ENCODE assay signal across 10 cellular contexts in the genomic region with DNA sequence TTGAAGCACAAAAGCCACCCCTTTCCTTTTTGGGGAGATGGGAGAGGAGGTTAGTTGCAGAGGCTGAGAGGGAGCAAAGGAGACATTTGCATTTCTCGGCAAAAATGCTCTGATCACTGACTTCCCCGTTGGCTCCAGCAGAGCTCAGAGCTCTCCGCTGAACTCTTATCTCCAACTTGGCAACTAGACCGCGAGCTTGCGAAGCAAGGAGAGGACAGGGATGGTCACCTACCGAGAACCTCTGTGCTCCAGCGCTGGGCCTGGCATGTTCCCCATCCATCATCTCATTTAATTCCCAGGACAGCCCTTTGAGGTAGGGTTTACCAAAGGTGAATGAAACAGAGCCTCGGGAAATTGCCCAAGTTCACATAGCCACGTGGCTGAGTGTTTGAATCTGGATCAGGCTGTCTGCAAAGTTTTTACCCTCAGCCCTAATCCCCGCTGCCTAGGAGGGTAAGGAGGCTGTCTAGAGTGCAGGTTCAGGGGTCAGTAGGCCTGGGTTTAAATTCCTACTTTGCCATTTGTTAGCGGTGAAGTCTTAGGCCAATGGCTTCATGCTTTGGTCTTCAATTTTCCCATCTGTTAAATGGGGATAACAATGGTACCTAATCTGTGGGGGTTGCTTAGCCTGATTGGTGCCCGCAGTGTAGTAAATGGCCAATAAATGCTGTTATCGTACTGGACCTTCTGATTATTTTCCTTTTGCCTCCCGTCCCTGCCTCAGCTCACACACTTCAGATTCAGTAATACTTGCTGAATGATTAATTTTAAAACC.
DNase-seq lines count a peak whose midpoint lies in the region; ATAC-seq lines count a peak whose summit lies in the region.
"Had no signal": no experiment of that assay in that cellular context is flagged by ENCODE, and none has a peak within 500 bp of the region (broad histone marks: within the 10 kb centered on the region; RNA-seq: fewer than 3 reads in every experiment).

No MANE protein-coding gene starts in this region.

- peak overlapping the region; percentile 59 for H3K4me3 ChIP-seq in iPS-20b (ENCODE audit: low read length)

- no peak overlapping the region for H3K9ac ChIP-seq in iPS-20b (ENCODE audit: low read depth, low read length)

- no peaks in the 10 kb centered on the region for H3K9me3 Mint-ChIP-seq in stimulated activated effector memory CD8-positive, alpha-beta T cell treated with anti-CD3 and anti-CD28 coated beads, Interleukin-12 subunit alpha, Interleukin-12 subunit beta, amount 100 ng/mL, for 72 hours

- no peak overlapping the region for H3K27ac Mint-ChIP-seq in stimulated activated effector memory CD8-positive, alpha-beta T cell treated with anti-CD3 and anti-CD28 coated beads, Interleukin-12 subunit alpha, Interleukin-12 subunit beta, amount 100 ng/mL, for 72 hours

- H3K27me3 ChIP-seq in iPS-20b (ENCODE audit: insufficient read depth, low read length) = peaks cover 72% of the 10 kb centered on the region

- H3K4me1 Mint-ChIP-seq in stimulated activated effector memory CD8-positive, alpha-beta T cell treated with anti-CD3 and anti-CD28 coated beads, Interleukin-12 subunit alpha, Interleukin-12 subunit beta, amount 100 ng/mL, for 72 hours = peaks cover 23% of the 10 kb centered on the region

- H3K36me3 Mint-ChIP-seq in stimulated activated effector memory CD8-positive, alpha-beta T cell treated with anti-CD3 and anti-CD28 coated beads, Interleukin-12 subunit alpha, Interleukin-12 subunit beta, amount 100 ng/mL, for 72 hours = peaks cover 9% of the 10 kb centered on the region

- peak overlapping the region; percentile 81 for H3K4me3 Mint-ChIP-seq in stimulated activated effector memory CD8-positive, alpha-beta T cell treated with anti-CD3 and anti-CD28 coated beads, Interleukin-12 subunit alpha, Interleukin-12 subunit beta, amount 100 ng/mL, for 72 hours

- no peaks in the 10 kb centered on the region for H3K4me1 ChIP-seq in iPS-20b (ENCODE audit: insufficient read depth, low read length)

- no peak overlapping the region for H3K27ac ChIP-seq in iPS-20b (ENCODE audit: low read length)
- H3K27ac ChIP-seq: 22Rv1, skin epidermis had no signal

- DNase-seq in DMS 273 (lab: John Stamatoyannopoulos, UW; ENCODE audit: unreplicated experiment) (peak; percentile 53), DMS 273 treated with DMSO at 0.1 percent for 48 hours (lab: John Stamatoyannopoulos, UW) (no peak), amniotic epithelial cell (ENCODE audit: low read depth) (peak; percentile 25), NCI-H146 treated with DMSO at 0.1 percent for 48 hours (lab: John Stamatoyannopoulos, UW; ENCODE audit: unreplicated experiment) (no peak), middle frontal gyrus (ENCODE audit: extremely low spot score, low spot score) (no peak)
- no peak for DNase-seq in stimulated activated effector memory CD8-positive, alpha-beta T cell treated with anti-CD3 and anti-CD28 coated beads, Interleukin-12 subunit alpha, Interleukin-12 subunit beta, amount 100 ng/mL, for 72 hours (ENCODE audit: low spot score in 2 of 2)

- ATAC-seq in stimulated activated effector memory CD8-positive, alpha-beta T cell treated with anti-CD3 and anti-CD28 coated beads, Interleukin-12 subunit alpha, Interleukin-12 subunit beta, amount 100 ng/mL, for 72 hours = no peak
- no peak for ATAC-seq in GM18519 (IDR thresholded peaks at IDR 0.05; ENCODE audit: low FRiP score, unreplicated experiment)

- H3K36me3 ChIP-seq in iPS-20b (ENCODE audit: insufficient read depth, low read depth, low read length) = no peaks in the 10 kb centered on the region

- no peaks in the 10 kb centered on the region for H3K9me3 ChIP-seq in iPS-20b (ENCODE audit: insufficient read depth, low read depth, low read length)

Comparison
In these comparisons a context has a peak if more than half of its experiments do, and no peak if none do; other contexts are left out.
1. DNase-seq: peak in DMS 273 (single experiment) and amniotic epithelial cell (single experiment); none in DMS 273 treated with DMSO at 0.1 percent for 48 hours (single experiment), stimulated activated effector memory CD8-positive, alpha-beta T cell treated with anti-CD3 and anti-CD28 coated beads, Interleukin-12 subunit alpha, Interleukin-12 subunit beta, amount 100 ng/mL, for 72 hours (0 of 2), NCI-H146 treated with DMSO at 0.1 percent for 48 hours (single experiment) and middle frontal gyrus (single experiment).